In genomic region chr2:159272166-159272565, GRCh38 we compare ENCODE assay signal across 12 cellular contexts.
"Had no signal": no experiment of that assay in that cellular context is flagged by ENCODE, and none has a peak within 500 bp of the region (broad histone marks: within the 10 kb centered on the region; RNA-seq: fewer than 3 reads in every experiment).

No MANE protein-coding gene starts in this region.

- H3K27me3 ChIP-seq: sigmoid colon had no signal

- H3K27me3 Mint-ChIP-seq: activated CD4-positive, alpha-beta memory T cell treated with anti-CD3 and anti-CD28 coated beads for 36 hours; naive thymus-derived CD4-positive, alpha-beta T cell had no signal

- H3K4me3 ChIP-seq: coronary artery, lower lobe of right lung, sigmoid colon had no signal

- H3K27ac ChIP-seq: coronary artery, epithelial cell of prostate, lower lobe of right lung, sigmoid colon had no signal

- H3K9me3 Mint-ChIP-seq: activated CD4-positive, alpha-beta memory T cell treated with anti-CD3 and anti-CD28 coated beads for 36 hours had no signal

- H3K9me3 ChIP-seq: lower lobe of right lung, sigmoid colon had no signal

- DNase-seq: activated CD4-positive, alpha-beta memory T cell treated with anti-CD3 and anti-CD28 coated beads for 36 hours; activated naive CD4-positive, alpha-beta T cell; activated T-cell treated with anti-CD3 and anti-CD28 coated beads, Interleukin-2, amount 50 U/mL, for 48 hours; central memory CD4-positive, alpha-beta T cell; effector CD8-positive, alpha-beta T cell; lower lobe of right lung; naive thymus-derived CD4-positive, alpha-beta T cell; sigmoid colon; stimulated activated CD4-positive, alpha-beta T cell treated with anti-CD3 and anti-CD28 coated beads, Interleukin-12 subunit alpha, Interleukin-12 subunit beta, amount 100 ng/mL, for 4 hours; stimulated activated naive CD8-positive, alpha-beta T cell treated with anti-CD3 and anti-CD28 coated beads, Interleukin-15, Interleukin-2, amounts not matched to agents 100 U/mL and 50 U/mL, for 24 hours had no signal

- H3K4me3 Mint-ChIP-seq: activated CD4-positive, alpha-beta memory T cell treated with anti-CD3 and anti-CD28 coated beads for 36 hours; naive thymus-derived CD4-positive, alpha-beta T cell had no signal

- ATAC-seq: lower lobe of right lung; naive thymus-derived CD4-positive, alpha-beta T cell; stimulated activated naive CD8-positive, alpha-beta T cell treated with anti-CD3 and anti-CD28 coated beads, Interleukin-15, Interleukin-2, amounts not matched to agents 100 U/mL and 50 U/mL, for 24 hours had no signal

- H3K27ac Mint-ChIP-seq: activated CD4-positive, alpha-beta memory T cell treated with anti-CD3 and anti-CD28 coated beads for 36 hours; naive thymus-derived CD4-positive, alpha-beta T cell had no signal
